ENCODE assay signal across 8 cellular contexts in the genomic region with DNA sequence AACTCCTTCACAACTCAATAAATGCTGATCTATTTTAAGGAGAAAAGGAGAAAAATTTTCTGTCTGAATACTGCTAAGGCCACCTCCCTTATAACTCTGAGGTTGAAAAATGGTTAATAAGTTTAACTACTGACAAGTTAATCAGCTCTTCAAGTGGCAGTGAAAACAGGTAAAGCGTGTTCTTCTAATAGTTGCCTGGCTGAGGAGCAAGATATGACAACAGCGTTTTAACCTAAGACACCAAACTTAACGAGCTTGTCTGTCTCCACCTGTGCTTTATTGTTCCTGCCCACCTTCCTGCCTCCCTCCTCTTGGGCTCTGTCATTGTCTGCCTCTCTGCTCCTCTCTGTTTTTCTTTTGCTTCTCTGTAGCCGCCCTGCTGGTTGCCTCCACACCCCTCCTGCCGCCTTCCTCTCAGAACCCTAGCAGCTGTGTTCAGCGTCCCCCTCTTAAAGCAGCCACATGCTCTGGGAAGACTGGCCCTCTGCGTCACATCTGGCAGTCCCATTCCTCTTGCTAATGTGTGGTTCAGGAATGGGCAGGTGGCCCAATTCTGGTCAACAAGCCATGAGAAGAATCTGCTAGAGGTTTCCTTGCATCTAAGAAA. TPM values are rescaled to one million over a fixed set of nuclear protein-coding genes. Genes with fewer than 3 reads are reported as not detected.
A peak's percentile ranks its signal among the peaks of the same experiment; 100 is the strongest.
DNase-seq lines count a peak whose midpoint lies in the region; ATAC-seq and TF ChIP-seq lines count a peak whose summit lies in the region.

No MANE protein-coding gene starts in this region.

- DNase-seq in NCI-H1417 (lab: John Stamatoyannopoulos, UW) = peak in 2 of 3 experiments; percentile 12 to 41
- DNase-seq in NCI-H1417 treated with DMSO at 0.1 percent for 48 hours (lab: John Stamatoyannopoulos, UW) = no peak
- DNase-seq in activated CD4-positive, alpha-beta T cell treated with anti-CD3 and anti-CD28 coated beads for 36 hours = peak; percentile 60
- DNase-seq in esophagus squamous epithelium (lab: John Stamatoyannopoulos, UW) = no peak
- DNase-seq in HuH-7.5 (ENCODE audit: low spot score) = no peak
- no peak for DNase-seq in transverse colon

- no peak for TF ChIP-seq POLR2A in esophagus squamous epithelium (IDR thresholded peaks at IDR 0.05)
- TF ChIP-seq POLR2A in transverse colon (IDR thresholded peaks at IDR 0.05) = no peak

- H3K36me3 ChIP-seq in esophagus squamous epithelium (no peaks in the 10 kb centered on the region), thymus (ENCODE audit: control insufficient read depth, insufficient read depth) (no peaks in the 10 kb centered on the region), transverse colon (no peaks in the 10 kb centered on the region)

- ATAC-seq in activated CD4-positive, alpha-beta T cell treated with anti-CD3 and anti-CD28 coated beads for 36 hours = peak; percentile 23
- ATAC-seq in GM19455 (IDR thresholded peaks at IDR 0.05; ENCODE audit: unreplicated experiment) = no peak

- H3K27ac Mint-ChIP-seq in activated CD4-positive, alpha-beta T cell treated with anti-CD3 and anti-CD28 coated beads for 36 hours = peak overlapping the region; percentile 99

- WGBS in esophagus squamous epithelium, 2 donors = 38 to 61% methylated on average over 7 of the region's 7 CpGs
- 21% methylated on average over 7 of the region's 7 CpGs for WGBS in thymus
- 55 to 65% methylated on average over 5 to 7 of the region's 7 CpGs for WGBS in transverse colon (ENCODE audit: low coverage in 1 of 2), 2 donors

- CTCF ChIA-PET in activated CD4-positive, alpha-beta T cell treated with anti-CD3 and anti-CD28 coated beads for 36 hours (lab: Charles Lee) = interaction anchor here (0.6 to 1.7 kb wide), 5 partner anchors 23 to 180 kb away, joined by 3 to 6 read pairs (median 3); no protein-coding TSS in a partner anchor

- no peaks in the 10 kb centered on the region for H3K9me3 ChIP-seq in esophagus squamous epithelium
- peaks cover 2% of the 10 kb centered on the region for H3K9me3 ChIP-seq in thymus (ENCODE audit: control insufficient read depth)
- H3K9me3 ChIP-seq in transverse colon = no peaks in the 10 kb centered on the region

- POLR2A ChIA-PET in activated CD4-positive, alpha-beta T cell treated with anti-CD3 and anti-CD28 coated beads for 36 hours (lab: Charles Lee) = interaction anchor here (0.9 to 1.8 kb wide), 4 partner anchors 12 to 233 kb away, joined by 3 to 10 read pairs (median 5); no protein-coding TSS in a partner anchor

- in situ Hi-C loops in transverse colon (cut with MboI; ENCODE audit: low pct_ligation_motif_present in 1 of 4, low pct_unique_long_range_greater_than_20kb in 1 of 4, low sequenced_read_pairs in 3 of 4) = no loop called here

- H3K27me3 ChIP-seq in esophagus squamous epithelium (no peaks in the 10 kb centered on the region), thymus (ENCODE audit: control insufficient read depth, insufficient read depth) (no peaks in the 10 kb centered on the region), transverse colon (no peaks in the 10 kb centered on the region)

- peaks cover 2% of the 10 kb centered on the region for H3K36me3 Mint-ChIP-seq in activated CD4-positive, alpha-beta T cell treated with anti-CD3 and anti-CD28 coated beads for 36 hours (ENCODE audit: low read depth)

- H3K4me1 ChIP-seq in esophagus squamous epithelium (peaks cover 24 to 52% (median 33%) of the 10 kb centered on the region in 3 donors), thymus (ENCODE audit: control insufficient read depth, insufficient read depth, low read length) (peaks cover 19% of the 10 kb centered on the region), transverse colon (peaks cover 4 to 17% (median 7%) of the 10 kb centered on the region in 4 donors)

- no peaks in the 10 kb centered on the region for H3K27me3 Mint-ChIP-seq in activated CD4-positive, alpha-beta T cell treated with anti-CD3 and anti-CD28 coated beads for 36 hours

- intact Hi-C loops in activated CD4-positive, alpha-beta T cell treated with anti-CD3 and anti-CD28 coated beads for 36 hours (cut with DNase I, micrococcal nuclease) = loop anchor here (1.0 to 5.0 kb wide), 16 partner anchors 26 to 1285 kb away; partner anchors contain the start of genes ADH5 (in 1 of the 2), DNAJB14 (in 1 of the 2), EIF4E (in 1 of the 2) and RAP1GDS1 (in 1 of the 2)
- intact Hi-C loops in esophagus squamous epithelium (cut with DNase I) (no loop called here), transverse colon (cut with DNase I; ENCODE audit: low total_unique reads) (no loop called here)

- peak in 1 of 6 experiments; percentile 4 for TF ChIP-seq CTCF in esophagus squamous epithelium (IDR thresholded peaks at IDR 0.05)
- no peak for TF ChIP-seq CTCF in transverse colon (IDR thresholded peaks at IDR 0.05)

- H3K4me3 Mint-ChIP-seq in activated CD4-positive, alpha-beta T cell treated with anti-CD3 and anti-CD28 coated beads for 36 hours = peak overlapping the region; percentile 63

- TF ChIP-seq EP300 in transverse colon (IDR thresholded peaks at IDR 0.05; ENCODE audit: low read depth) = no peak

- no peaks in the 10 kb centered on the region for H3K9me3 Mint-ChIP-seq in activated CD4-positive, alpha-beta T cell treated with anti-CD3 and anti-CD28 coated beads for 36 hours (ENCODE audit: low read depth)

- no peak overlapping the region for H3K4me3 ChIP-seq in esophagus squamous epithelium
- H3K4me3 ChIP-seq in thymus (ENCODE audit: low read length) = no peak overlapping the region
- no peak overlapping the region for H3K4me3 ChIP-seq in transverse colon

- H3K27ac ChIP-seq in esophagus squamous epithelium = peak overlapping the region; percentile 58 to 91 (median 80)
- peak overlapping the region; percentile 81 for H3K27ac ChIP-seq in thymus (ENCODE audit: low read depth)
- peak overlapping the region in 2 of 4 donors; percentile 39 to 55 for H3K27ac ChIP-seq in transverse colon

- peaks cover 57% of the 10 kb centered on the region for H3K4me1 Mint-ChIP-seq in activated CD4-positive, alpha-beta T cell treated with anti-CD3 and anti-CD28 coated beads for 36 hours

RNA-seq across cellular contexts. Expression of gene TSPAN5, which starts 4.3 kb away (rescaled TPM):
- 10 to 100 TPM; 18.4 to 23.6 TPM for total RNA-seq in activated CD4-positive, alpha-beta T cell treated with anti-CD3 and anti-CD28 coated beads for 36 hours
- total RNA-seq in esophagus squamous epithelium (10 to 100 TPM; 10.9 to 19.0 (median 13.9) TPM), transverse colon (1 to 10 TPM; 1.1 to 9.6 (median 4.4) TPM)
- polyA plus RNA-seq in thymus = 4.7 TPM

Comparison
In these comparisons a context has a peak if more than half of its experiments do, and no peak if none do; other contexts are left out.
1. DNase-seq: peak in NCI-H1417 (2 of 3) and activated CD4-positive, alpha-beta T cell treated with anti-CD3 and anti-CD28 coated beads for 36 hours (single experiment); none in NCI-H1417 treated with DMSO at 0.1 percent for 48 hours (single experiment), esophagus squamous epithelium (single experiment), HuH-7.5 (single experiment) and transverse colon (single experiment).
2. intact Hi-C loops: an anchor here in activated CD4-positive, alpha-beta T cell treated with anti-CD3 and anti-CD28 coated beads for 36 hours (1.0 to 5.0 kb wide); none called in esophagus squamous epithelium and transverse colon.